Comparison of ENCODE assay signal across 2 cellular contexts in genomic region chr16:69100046-69100765, GRCh38.
A peak's percentile ranks its signal among the peaks of the same experiment; 100 is the strongest.
TF ChIP-seq lines count a peak whose summit lies in the region.

No MANE protein-coding gene starts in this region.

TF ChIP-seq in SK-N-SH, 30 proteins besides CTCF, POLR2A, EP300 and RAD21:
- no peak for TF ChIP-seq REST (IDR thresholded peaks at IDR 0.05; ENCODE audit: low read depth, low read length)
- TF ChIP-seq GATA2 (CRISPR knock-in tag; IDR thresholded peaks at IDR 0.05): 0 out of 2 replicates have a peak, but pooled peaks have one; percentile 28
- no peak for TF ChIP-seq POLR2AphosphoS5 (IDR thresholded peaks at IDR 0.05; ENCODE audit: low read depth, low read length)

TF ChIP-seq in SK-N-SH treated with all-trans-retinoic acid at 6 μM for 48 hours, 23 proteins besides CTCF, POLR2A, EP300 and RAD21 (continued from another document):
- TF ChIP-seq TSHZ2 (CRISPR knock-in tag; IDR thresholded peaks at IDR 0.05): no peak
